In genomic region chr2:215430528-215431187, GRCh38 we compare ENCODE assay signal across 13 cellular contexts. TPM values are rescaled to one million over a fixed set of nuclear protein-coding genes. Genes with fewer than 3 reads are reported as not detected.
DNase-seq lines count a peak whose midpoint lies in the region; ATAC-seq, FAIRE-seq and TF ChIP-seq lines count a peak whose summit lies in the region.
"Had no signal": no experiment of that assay in that cellular context is flagged by ENCODE, and none has a peak within 500 bp of the region (broad histone marks: within the 10 kb centered on the region; RNA-seq: fewer than 3 reads in every experiment).

No MANE protein-coding gene starts in this region.

- H3K79me2 ChIP-seq in endothelial cell of umbilical vein (ENCODE audit: control insufficient read depth, insufficient read depth, low read length): peaks cover 52% of the 10 kb centered on the region

- H3K36me3 ChIP-seq in endothelial cell of umbilical vein (ENCODE audit: control insufficient read depth in 2 of 2, extremely low read depth in 1 of 2, insufficient read depth in 2 of 2, low read length in 2 of 2): peaks cover 26 to 48% of the 10 kb centered on the region in 2 experiments
- H3K36me3 ChIP-seq in mesodermal cell (ENCODE audit: control insufficient read depth, insufficient read depth, low read length): peaks cover 92% of the 10 kb centered on the region

- DNase-seq in A549 (ENCODE audit: low read depth in 1 of 2, low spot score in 1 of 2): no peak
- peak; percentile 76 for DNase-seq in LHCN-M2 (ENCODE audit: low read depth)
- peak; percentile 51 for DNase-seq in endothelial cell of umbilical vein (ENCODE audit: low read depth, low spot score)
- no peak for DNase-seq in amygdala (lab: John Stamatoyannopoulos, UW)
- DNase-seq in NCI-H128 (lab: John Stamatoyannopoulos, UW; ENCODE audit: unreplicated experiment): no peak
- DNase-seq: activated T-cell treated with anti-CD3 and anti-CD28 coated beads for 4 hours; DND-41; NCI-H1694; stimulated activated CD4-positive, alpha-beta T cell treated with anti-CD3 and anti-CD28 coated beads, Interleukin-12 subunit alpha, Interleukin-12 subunit beta, amount 100 ng/mL, for 4 hours had no signal

- H3K4me2 ChIP-seq in A549: peak overlapping the region; percentile 85
- H3K4me2 ChIP-seq in endothelial cell of umbilical vein (ENCODE audit: insufficient read depth, low read length): peak overlapping the region; percentile 100

- CTCF ChIA-PET in A549 (lab: Yijun Ruan, JAX): interaction anchor here (0.9 to 1.5 kb wide), 3 partner anchors 9 to 21 kb away, joined by 3 to 4 read pairs (median 3); no protein-coding TSS in a partner anchor
- CTCF ChIA-PET in endothelial cell of umbilical vein (lab: Charles Lee): interaction anchor here (1.4 to 2.1 kb wide), 2 partner anchors 20 to 500 kb away, joined by 4 to 6 read pairs; no protein-coding TSS in a partner anchor

- H3K4me1 ChIP-seq in A549 (peaks cover 49% of the 10 kb centered on the region), endothelial cell of umbilical vein (ENCODE audit: control insufficient read depth, extremely low read depth, insufficient read depth, low read length) (peaks cover 43% of the 10 kb centered on the region), mesodermal cell (ENCODE audit: control insufficient read depth, insufficient read depth, low read length, poor library complexity, severe bottlenecking) (peaks cover 11% of the 10 kb centered on the region)

- H3K9me1 ChIP-seq in endothelial cell of umbilical vein (replicated peaks; ENCODE audit: control insufficient read depth, extremely low read depth, insufficient read depth, low read length): no peaks in the 10 kb centered on the region

- no peaks in the 10 kb centered on the region for H3K27me3 ChIP-seq in endothelial cell of umbilical vein (ENCODE audit: control insufficient read depth in 2 of 2, insufficient read depth in 2 of 2, low read length in 2 of 2)

- ATAC-seq in A549: no peak
- no peak for ATAC-seq in GM19328 (IDR thresholded peaks at IDR 0.05; ENCODE audit: unreplicated experiment)
- no peak for ATAC-seq in HG02588 (IDR thresholded peaks at IDR 0.05; ENCODE audit: unreplicated experiment)
- ATAC-seq: natural killer cell treated with Interleukin-12 subunit alpha and Interleukin-12 subunit beta and Interleukin-15 and Interleukin-18, amount 100 ng/mL, for 72 hours had no signal

- TF ChIP-seq CTCF in A549 (IDR thresholded peaks at IDR 0.05) (no peak), endothelial cell of umbilical vein (IDR thresholded peaks at IDR 0.05; ENCODE audit: extremely low read depth in 1 of 2, insufficient read depth in 1 of 2, low read depth in 1 of 2, low read length in 2 of 2) (no peak)

- FAIRE-seq in A549 (lab: Jason Lieb, UNC) (no peak), endothelial cell of umbilical vein (lab: Jason Lieb, UNC) (no peak)

- POLR2A ChIA-PET in A549 (lab: Yijun Ruan, JAX): no interaction called here
- POLR2A ChIA-PET in endothelial cell of umbilical vein (lab: Charles Lee): interaction anchor here (0.5 to 0.9 kb wide), 2 partner anchors 410 to 580 kb away, joined by 3 to 5 read pairs; no protein-coding TSS in a partner anchor

- H3K4me3 ChIP-seq in A549: no peak overlapping the region
- peak overlapping the region in 1 of 3 experiments; percentile 24 for H3K4me3 ChIP-seq in endothelial cell of umbilical vein (replicated peaks in 1 of 3; ENCODE audit: insufficient read depth in 1 of 3, low read depth in 1 of 3, low read length in 3 of 3)
- H3K4me3 ChIP-seq in mesodermal cell (ENCODE audit: extremely low read depth, insufficient read depth, low read length, poor library complexity, severe bottlenecking): peak overlapping the region; percentile 6

- H3K9ac ChIP-seq in endothelial cell of umbilical vein (replicated peaks; ENCODE audit: extremely low read depth, insufficient read depth, low read length): peak overlapping the region; percentile 22

- no peak for TF ChIP-seq EP300 in A549 (IDR thresholded peaks at IDR 0.05)

- peak overlapping the region; percentile 7 to 14; a peak in 1 of 6 replicates for H3K27ac ChIP-seq in A549
- no peak overlapping the region for H3K27ac ChIP-seq in endothelial cell of umbilical vein (ENCODE audit: insufficient read depth, low read depth, low read length)
- H3K27ac ChIP-seq in mesodermal cell (ENCODE audit: low read depth, low read length, severe bottlenecking): no peak overlapping the region

- intact Hi-C loops in endothelial cell of umbilical vein (cut with micrococcal nuclease): no loop called here

- H4K20me1 ChIP-seq in endothelial cell of umbilical vein (replicated peaks; ENCODE audit: control insufficient read depth, extremely low read depth, insufficient read depth, low read length): peaks cover 2% of the 10 kb centered on the region

- no peaks in the 10 kb centered on the region for H3K9me3 ChIP-seq in A549
- H3K9me3 ChIP-seq in endothelial cell of umbilical vein (replicated peaks; ENCODE audit: control insufficient read depth, insufficient read depth, low read length): no peaks in the 10 kb centered on the region
- H3K9me3 ChIP-seq in mesodermal cell (ENCODE audit: control insufficient read depth, low read length): no peaks in the 10 kb centered on the region

- WGBS in A549 (ENCODE audit: missing lambda C conversion rate): 62% methylated on average over 6 of the region's 6 CpGs
- WGBS in mesodermal cell (ENCODE audit: insufficient coverage in 2 of 2), 2 experiments: no CpG with 5 or more reads among the region's 6 CpGs

- TF ChIP-seq POLR2A in A549 (IDR thresholded peaks at IDR 0.05; ENCODE audit: low read length): no peak
- TF ChIP-seq POLR2A in endothelial cell of umbilical vein (IDR thresholded peaks at IDR 0.05; ENCODE audit: low read depth, low read length): peak; percentile 44

- no TSS peak for BruUV-seq in endothelial cell of umbilical vein (replicated peaks; lab: Mats Ljungman, UMichigan)

- dilution Hi-C loops in endothelial cell of umbilical vein (cut with MboI; ENCODE audit: extremely low pct_ligation_motif_present, low sequenced_read_pairs): no loop called here

- no peak overlapping the region for H2AFZ ChIP-seq in endothelial cell of umbilical vein (ENCODE audit: low read depth, low read length)

- no peak for TF ChIP-seq RAD21 in A549 (conservative IDR thresholded peaks at IDR 0.05 in 1 of 2, IDR thresholded peaks at IDR 0.05 in 1 of 2)

TF ChIP-seq in A549, 52 proteins besides CTCF, POLR2A, EP300 and RAD21 (continues in another document):
- TF ChIP-seq MYC (IDR thresholded peaks at IDR 0.05; ENCODE audit: borderline replicate concordance, low read length) (no peak), RNF2 (IDR thresholded peaks at IDR 0.05; ENCODE audit: borderline replicate concordance, low read depth) (no peak), CEBPB (IDR thresholded peaks at IDR 0.05) (no peak), CHD4 (IDR thresholded peaks at IDR 0.05; ENCODE audit: borderline replicate concordance) (no peak), RFX5 (IDR thresholded peaks at IDR 0.05) (no peak), POLR2AphosphoS2 (conservative IDR thresholded peaks at IDR 0.05; ENCODE audit: low read length) (no peak), CBX8 (IDR thresholded peaks at IDR 0.05) (no peak), TFCP2L1 (CRISPR knock-in tag; IDR thresholded peaks at IDR 0.05) (no peak)

TF ChIP-seq in endothelial cell of umbilical vein, 7 proteins besides CTCF, POLR2A, EP300 and RAD21:
- TF ChIP-seq EZH2 (IDR thresholded peaks at IDR 0.05; ENCODE audit: borderline replicate concordance, low read depth, low read length, severe bottlenecking): no peak
- TF ChIP-seq JUN (IDR thresholded peaks at IDR 0.05; ENCODE audit: borderline replicate concordance, insufficient read depth, insufficient read length, low read depth): no peak
- TF ChIP-seq POLR2AphosphoS5 (IDR thresholded peaks at IDR 0.05; ENCODE audit: insufficient read depth, low read depth, low read length): no peak
- TF ChIP-seq MYC (IDR thresholded peaks at IDR 0.05; ENCODE audit: low read depth, low read length): no peak
- no peak for TF ChIP-seq GATA2 (IDR thresholded peaks at IDR 0.05; ENCODE audit: insufficient read depth, insufficient read length, low read depth, low read length)
- no peak for TF ChIP-seq MAX (IDR thresholded peaks at IDR 0.05; ENCODE audit: insufficient read depth, insufficient read length)
- no peak for TF ChIP-seq FOS (IDR thresholded peaks at IDR 0.05; ENCODE audit: borderline replicate concordance, insufficient read depth, low read length)

RNA-seq across cellular contexts. Expression of gene FN1, which starts 5.2 kb away (rescaled TPM):
- polyA plus RNA-seq in A549 (2011; rRNA removed) (500 and 982 TPM in 2 replicates), A549 (2017; fragmentation: RNase III; extraction: RNeasy Plus Mini Kit Qiagen cat#74134 plus additional on column Dnase treatment) (157 to 223 TPM (median 203 TPM) in 3 replicates), endothelial cell of umbilical vein (3,104 and 3,740 TPM in 2 replicates)
- 90.1 and 100 TPM in 2 replicates for polyA plus RNA-seq in A549 (2012; cell fraction: cytosol; rRNA removed)
- polyA plus RNA-seq in A549 (2012; cell fraction: nucleus; rRNA removed): 388 and 415 TPM in 2 replicates
- 1,062 and 1,397 TPM in 2 replicates for polyA minus RNA-seq in A549 (2011; rRNA and poly(A)+ RNA removed)
- total RNA-seq in LHCN-M2 (2014; rRNA removed) (3,000 and 3,278 TPM in 2 replicates), endothelial cell of umbilical vein (3,221 and 3,760 TPM in 2 replicates)
- polyA plus RNA-seq in LHCN-M2 (2012): 2,602 TPM
- polyA plus RNA-seq in endothelial cell of umbilical vein (2011; cell fraction: cytosol; rRNA removed): 4,183 and 4,734 TPM in 2 replicates
- 6,337 and 9,411 TPM in 2 replicates for polyA plus RNA-seq in endothelial cell of umbilical vein (2011; cell fraction: nucleus; rRNA removed)
- polyA plus RNA-seq in endothelial cell of umbilical vein (2012): 2,544 and 4,436 TPM in 2 replicates
- 7,217 and 10,015 TPM in 2 replicates for polyA minus RNA-seq in endothelial cell of umbilical vein
- polyA minus RNA-seq in endothelial cell of umbilical vein (2011; cell fraction: cytosol; rRNA and poly(A)+ RNA removed): not detected
- 4,515 and 6,029 TPM in 2 replicates for polyA minus RNA-seq in endothelial cell of umbilical vein (2011; cell fraction: nucleus; rRNA and poly(A)+ RNA removed)
- 3,754 TPM for polyA plus RNA-seq in mesodermal cell (2013, experiment 1 of 2)
- 2,957 TPM for polyA plus RNA-seq in mesodermal cell (2013, experiment 2 of 2)

Comparison
In these comparisons a context has a peak if more than half of its experiments do, and no peak if none do; other contexts are left out.
1. DNase-seq: peak in LHCN-M2 (single experiment) and endothelial cell of umbilical vein (single experiment); none in A549 (0 of 2), amygdala (0 of 56) and NCI-H128 (single experiment).
2. H3K27ac ChIP-seq: peak in A549 (2 of 2); none in endothelial cell of umbilical vein (single experiment) and mesodermal cell (single experiment).